ENCODE assay signal across 10 cellular contexts in genomic region chr17:2892305-2892971, GRCh38.
DNase-seq lines count a peak whose midpoint lies in the region; ATAC-seq lines count a peak whose summit lies in the region.
"Had no signal": no experiment of that assay in that cellular context is flagged by ENCODE, and none has a peak within 500 bp of the region (broad histone marks: within the 10 kb centered on the region; RNA-seq: fewer than 3 reads in every experiment).

No MANE protein-coding gene starts in this region.

- peak overlapping the region; percentile 74 for H3K27ac Mint-ChIP-seq in T-helper 17 cell
- H3K27ac Mint-ChIP-seq in immature natural killer cell: peak overlapping the region; percentile 19 to 78 (median 58)

- H3K4me3 Mint-ChIP-seq in T-helper 17 cell (peak overlapping the region; percentile 31), immature natural killer cell (peak overlapping the region in 3 of 5 donors; percentile 8 to 36 (median 11))
- H3K4me3 Mint-ChIP-seq: naive B cell had no signal

- in situ Hi-C loops in ACHN (cut with HindIII; ENCODE audit: low pct_ligation_motif_present, low pct_unique_long_range_greater_than_20kb, low sequenced_read_pairs): no loop called here

- H3K36me3 Mint-ChIP-seq in T-helper 17 cell (ENCODE audit: low read depth) (peaks cover 8% of the 10 kb centered on the region), immature natural killer cell (peaks cover 0 to 16% (median 3%) of the 10 kb centered on the region in 3 donors)
- H3K36me3 Mint-ChIP-seq: naive B cell had no signal

- no peaks in the 10 kb centered on the region for H3K9me3 Mint-ChIP-seq in immature natural killer cell
- H3K9me3 Mint-ChIP-seq: naive B cell had no signal

- H3K27me3 Mint-ChIP-seq in T-helper 17 cell (no peaks in the 10 kb centered on the region), immature natural killer cell (ENCODE audit: low read depth in 3 of 3) (peaks cover 2 to 13% (median 6%) of the 10 kb centered on the region in 3 donors)
- H3K27me3 Mint-ChIP-seq: naive B cell had no signal

- no peak for ATAC-seq in T-helper 17 cell
- no peak for ATAC-seq in HG02870 (IDR thresholded peaks at IDR 0.05; ENCODE audit: unreplicated experiment)

- no peaks in the 10 kb centered on the region for H3K9me3 ChIP-seq in T-helper 17 cell (ENCODE audit: control insufficient read depth, low read length, poor library complexity, severe bottlenecking)

- peak; percentile 81 for DNase-seq in ACHN
- DNase-seq in H4 (ENCODE audit: low spot score): peak; percentile 84
- no peak for DNase-seq in T-helper 17 cell
- no peak for DNase-seq in immature natural killer cell
- DNase-seq in NCI-H1694 treated with DMSO at 0.1 percent for 48 hours (lab: John Stamatoyannopoulos, UW): no peak
- DNase-seq in NK-92 treated with Interleukin-12 subunit alpha and Interleukin-12 subunit beta, amount 100 ng/mL, for 24 hours (lab: John Stamatoyannopoulos, UW): no peak
- DNase-seq in NCI-H1417 treated with DMSO at 0.1 percent for 48 hours (lab: John Stamatoyannopoulos, UW): no peak
- DNase-seq: Kasumi-1, naive B cell had no signal

- peaks cover 41% of the 10 kb centered on the region for H3K4me1 Mint-ChIP-seq in T-helper 17 cell
- peaks cover 76 to 84% of the 10 kb centered on the region in 2 donors for H3K4me1 Mint-ChIP-seq in immature natural killer cell

Comparison
In these comparisons a context has a peak if more than half of its experiments do, and no peak if none do; other contexts are left out.
1. DNase-seq: peak in ACHN (single experiment) and H4 (single experiment); none in T-helper 17 cell (0 of 3), immature natural killer cell (0 of 3), NCI-H1694 treated with DMSO at 0.1 percent for 48 hours (single experiment), NK-92 treated with Interleukin-12 subunit alpha and Interleukin-12 subunit beta, amount 100 ng/mL, for 24 hours (single experiment) and NCI-H1417 treated with DMSO at 0.1 percent for 48 hours (single experiment).